1 cellular context compared by ENCODE assay signal in the genomic region with DNA sequence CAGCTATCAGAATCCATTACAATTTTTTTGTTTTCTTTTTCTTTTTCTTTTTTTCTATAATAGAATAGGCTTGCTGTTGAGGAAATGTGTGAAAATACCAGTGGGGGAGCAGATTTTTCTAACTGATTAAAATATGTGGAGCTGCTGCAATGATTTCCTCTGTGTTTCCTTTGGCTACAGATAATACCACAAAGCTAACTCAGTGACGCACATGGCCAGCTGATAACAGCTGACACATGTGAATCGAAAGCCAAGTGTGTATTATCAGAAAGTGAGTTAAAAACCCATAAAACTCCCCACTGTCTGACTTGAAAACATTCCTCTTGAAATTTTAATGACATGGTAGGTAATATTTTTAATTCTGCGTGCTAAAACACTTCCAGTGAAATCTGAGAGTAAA.
TF ChIP-seq lines count a peak whose summit lies in the region.

No MANE protein-coding gene starts in this region.

TF ChIP-seq in IMR-90, 13 proteins besides CTCF, POLR2A, EP300 and RAD21:
- TF ChIP-seq SMC3 (IDR thresholded peaks at IDR 0.05; ENCODE audit: low read depth, low read length): no peak
- peak; percentile 78; the same call in 1 of the 2 replicates for TF ChIP-seq CEBPB (IDR thresholded peaks at IDR 0.05; ENCODE audit: low read depth, low read length)
- TF ChIP-seq CHD1 (IDR thresholded peaks at IDR 0.05; ENCODE audit: low read depth, low read length): no peak
- no peak for TF ChIP-seq RCOR1 (IDR thresholded peaks at IDR 0.05; ENCODE audit: insufficient replicate concordance, low read length)
- TF ChIP-seq MAZ (IDR thresholded peaks at IDR 0.05; ENCODE audit: borderline replicate concordance, low read depth, low read length): no peak
- peak; percentile 60; the same call in 1 of the 2 replicates for TF ChIP-seq BHLHE40 (IDR thresholded peaks at IDR 0.05; ENCODE audit: low read depth, low read length)
- TF ChIP-seq MAFK (IDR thresholded peaks at IDR 0.05; ENCODE audit: low read depth, low read length): peak; percentile 66
- no peak for TF ChIP-seq RFX5 (IDR thresholded peaks at IDR 0.05; ENCODE audit: low read depth, low read length)
- TF ChIP-seq MXI1 (IDR thresholded peaks at IDR 0.05; ENCODE audit: borderline replicate concordance, low read depth, low read length): 0 out of 2 replicates have a peak, but pooled peaks have one; percentile 30
- TF ChIP-seq NFE2L2 (IDR thresholded peaks at IDR 0.05; ENCODE audit: low read depth, low read length): no peak
- TF ChIP-seq, protein P1, sequence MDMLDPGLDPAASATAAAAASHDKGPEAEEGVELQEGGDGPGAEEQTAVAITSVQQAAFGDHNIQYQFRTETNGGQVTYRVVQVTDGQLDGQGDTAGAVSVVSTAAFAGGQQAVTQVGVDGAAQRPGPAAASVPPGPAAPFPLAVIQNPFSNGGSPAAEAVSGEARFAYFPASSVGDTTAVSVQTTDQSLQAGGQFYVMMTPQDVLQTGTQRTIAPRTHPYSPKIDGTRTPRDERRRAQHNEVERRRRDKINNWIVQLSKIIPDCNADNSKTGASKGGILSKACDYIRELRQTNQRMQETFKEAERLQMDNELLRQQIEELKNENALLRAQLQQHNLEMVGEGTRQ (IDR thresholded peaks at IDR 0.05; ENCODE audit: low read depth, low read length): peak; percentile 43; the same call in 1 of the 2 replicates
- TF ChIP-seq FOS (IDR thresholded peaks at IDR 0.05; ENCODE audit: low read depth, low read length): 0 out of 2 replicates have a peak, but pooled peaks have one; percentile 29
